In the genomic region with DNA sequence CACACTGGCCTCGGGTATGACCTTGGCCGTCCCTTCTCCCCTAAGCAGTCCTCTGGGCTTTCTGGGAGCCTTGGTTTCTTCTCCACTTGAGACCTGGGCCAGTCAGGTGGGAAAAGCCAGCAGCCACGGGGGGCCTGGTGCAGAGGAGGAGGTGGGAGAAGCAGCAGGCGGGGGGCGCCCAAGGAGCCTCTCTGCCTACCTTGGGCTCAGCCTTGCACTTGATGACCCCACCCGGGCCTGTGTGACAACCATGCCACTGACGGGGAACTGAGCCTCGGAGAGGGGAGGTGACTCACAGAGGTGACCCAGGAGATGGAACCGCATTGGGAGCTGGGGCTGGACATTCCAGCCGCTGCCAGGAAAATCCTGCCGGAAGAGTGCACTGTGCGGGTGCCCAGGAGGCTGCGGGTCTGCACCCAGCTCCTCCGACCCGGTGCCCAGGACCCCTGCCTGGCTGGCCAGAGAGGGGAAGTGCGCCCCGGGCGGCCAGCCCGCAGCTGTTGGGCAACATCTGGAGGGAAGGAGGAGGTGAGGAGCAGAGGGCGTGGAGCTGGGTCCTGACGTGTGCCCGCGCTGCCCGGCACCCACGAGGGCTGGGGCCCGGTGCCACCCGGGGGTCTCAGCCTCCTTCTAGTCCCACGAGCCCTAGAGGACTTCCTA, we compare ENCODE assay signal across 1 cellular context.
TF ChIP-seq lines count a peak whose summit lies in the region.

No MANE protein-coding gene starts in this region.

TF ChIP-seq in HCT116, 20 proteins besides CTCF, POLR2A, EP300 and RAD21 (continued from another document):
- TF ChIP-seq, protein P1, sequence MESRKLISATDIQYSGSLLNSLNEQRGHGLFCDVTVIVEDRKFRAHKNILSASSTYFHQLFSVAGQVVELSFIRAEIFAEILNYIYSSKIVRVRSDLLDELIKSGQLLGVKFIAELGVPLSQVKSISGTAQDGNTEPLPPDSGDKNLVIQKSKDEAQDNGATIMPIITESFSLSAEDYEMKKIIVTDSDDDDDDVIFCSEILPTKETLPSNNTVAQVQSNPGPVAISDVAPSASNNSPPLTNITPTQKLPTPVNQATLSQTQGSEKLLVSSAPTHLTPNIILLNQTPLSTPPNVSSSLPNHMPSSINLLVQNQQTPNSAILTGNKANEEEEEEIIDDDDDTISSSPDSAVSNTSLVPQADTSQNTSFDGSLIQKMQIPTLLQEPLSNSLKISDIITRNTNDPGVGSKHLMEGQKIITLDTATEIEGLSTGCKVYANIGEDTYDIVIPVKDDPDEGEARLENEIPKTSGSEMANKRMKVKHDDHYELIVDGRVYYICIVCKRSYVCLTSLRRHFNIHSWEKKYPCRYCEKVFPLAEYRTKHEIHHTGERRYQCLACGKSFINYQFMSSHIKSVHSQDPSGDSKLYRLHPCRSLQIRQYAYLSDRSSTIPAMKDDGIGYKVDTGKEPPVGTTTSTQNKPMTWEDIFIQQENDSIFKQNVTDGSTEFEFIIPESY (IDR thresholded peaks at IDR 0.05; ENCODE audit: extremely low read depth, insufficient replicate concordance, low read length), result no peak
- no peak for TF ChIP-seq SIN3A (IDR thresholded peaks at IDR 0.05; ENCODE audit: low read depth)
- no peak for TF ChIP-seq TCF7L2 (IDR thresholded peaks at IDR 0.05; ENCODE audit: borderline replicate concordance, extremely low read depth, insufficient read depth, insufficient read length)
- TF ChIP-seq CEBPB (IDR thresholded peaks at IDR 0.05; ENCODE audit: low read depth), result no peak
- no peak for TF ChIP-seq EZH2phosphoT487 (IDR thresholded peaks at IDR 0.05; ENCODE audit: borderline replicate concordance)
- TF ChIP-seq ZNF274 (IDR thresholded peaks at IDR 0.05; ENCODE audit: low read depth, low read length), result no peak
- no peak for TF ChIP-seq JUND (IDR thresholded peaks at IDR 0.05)
- TF ChIP-seq, protein P2, sequence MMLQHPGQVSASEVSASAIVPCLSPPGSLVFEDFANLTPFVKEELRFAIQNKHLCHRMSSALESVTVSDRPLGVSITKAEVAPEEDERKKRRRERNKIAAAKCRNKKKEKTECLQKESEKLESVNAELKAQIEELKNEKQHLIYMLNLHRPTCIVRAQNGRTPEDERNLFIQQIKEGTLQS (IDR thresholded peaks at IDR 0.05), result no peak
- TF ChIP-seq EZH2 (IDR thresholded peaks at IDR 0.05), result no peak
- no peak for TF ChIP-seq SP1 (IDR thresholded peaks at IDR 0.05; ENCODE audit: low read depth)
- TF ChIP-seq EGR1 (IDR thresholded peaks at IDR 0.05; ENCODE audit: low read depth), result no peak
- no peak for TF ChIP-seq FOSL1 (IDR thresholded peaks at IDR 0.05; ENCODE audit: low read depth)
- TF ChIP-seq, protein P3, sequence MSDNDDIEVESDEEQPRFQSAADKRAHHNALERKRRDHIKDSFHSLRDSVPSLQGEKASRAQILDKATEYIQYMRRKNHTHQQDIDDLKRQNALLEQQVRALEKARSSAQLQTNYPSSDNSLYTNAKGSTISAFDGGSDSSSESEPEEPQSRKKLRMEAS (IDR thresholded peaks at IDR 0.05), result no peak
